Comparison of ENCODE assay signal across 8 cellular contexts in genomic region chr17:81429353-81429774, GRCh38. TPM values are rescaled to one million over a fixed set of nuclear protein-coding genes. Genes with fewer than 3 reads are reported as not detected.
DNase-seq lines count a peak whose midpoint lies in the region; ATAC-seq and TF ChIP-seq lines count a peak whose summit lies in the region.

No MANE protein-coding gene starts in this region.

- peak; percentile 95 for DNase-seq in DMS 273 (lab: John Stamatoyannopoulos, UW; ENCODE audit: unreplicated experiment)
- DNase-seq in NCI-H2029 treated with DMSO at 0.1 percent for 48 hours (lab: John Stamatoyannopoulos, UW): peak; percentile 61
- peak; percentile 71 for DNase-seq in brain pericyte (ENCODE audit: low read depth, low spot score)
- DNase-seq in lower lobe of right lung: peak; percentile 82
- DNase-seq in OCI-M1 (lab: John Stamatoyannopoulos, UW): no peak

- intact Hi-C loops in lower lobe of right lung (cut with DNase I): no loop called here

- H3K9me3 ChIP-seq in lower lobe of right lung: no peaks in the 10 kb centered on the region

- H3K27ac ChIP-seq in lower lobe of right lung: no peak overlapping the region

- peak overlapping the region; percentile 14 for H3K4me3 ChIP-seq in lower lobe of right lung

- H3K4me1 ChIP-seq in lower lobe of right lung: peaks cover 47% of the 10 kb centered on the region

- TF ChIP-seq CTCF in lower lobe of right lung (IDR thresholded peaks at IDR 0.05): no peak

- H3K36me3 ChIP-seq in lower lobe of right lung: no peaks in the 10 kb centered on the region

- peak; percentile 77 to 80 for ATAC-seq in lower lobe of right lung
- no peak for ATAC-seq in HG02798 (IDR thresholded peaks at IDR 0.05; ENCODE audit: poor library complexity, unreplicated experiment)
- no peak for ATAC-seq in GM18870 (IDR thresholded peaks at IDR 0.05; ENCODE audit: unreplicated experiment)
- no peak for ATAC-seq in HG03196 (IDR thresholded peaks at IDR 0.05; ENCODE audit: unreplicated experiment)

- peaks cover 24% of the 10 kb centered on the region for H3K27me3 ChIP-seq in lower lobe of right lung (ENCODE audit: low read depth)

RNA-seq across cellular contexts. Expression of gene BAHCC1, which starts 34.1 kb away (rescaled TPM):
- total RNA-seq in lower lobe of right lung: 19.9 TPM

Comparison
In these comparisons a context has a peak if more than half of its experiments do, and no peak if none do; other contexts are left out.
1. ATAC-seq: peak in lower lobe of right lung (2 of 2); none in HG02798 (single experiment), GM18870 (single experiment) and HG03196 (single experiment).